In genomic region chr18:48946329-48946835, GRCh38 we compare ENCODE assay signal across 8 cellular contexts.
DNase-seq lines count a peak whose midpoint lies in the region; ATAC-seq and TF ChIP-seq lines count a peak whose summit lies in the region.

No MANE protein-coding gene starts in this region.

- H3K27me3 ChIP-seq in brain microvascular endothelial cell (replicated peaks) (no peaks in the 10 kb centered on the region), muscle layer of duodenum (ENCODE audit: low read depth, low read length) (no peaks in the 10 kb centered on the region)

- peaks cover 69% of the 10 kb centered on the region for H3K36me3 ChIP-seq in brain microvascular endothelial cell (replicated peaks)
- H3K36me3 ChIP-seq in muscle layer of duodenum (ENCODE audit: control insufficient read depth in 1 of 2, insufficient read depth in 2 of 2, low read length in 2 of 2): peaks cover 6 to 8% of the 10 kb centered on the region in 2 donors

- ATAC-seq in HG03520 (IDR thresholded peaks at IDR 0.05; ENCODE audit: unreplicated experiment): no peak

- peak overlapping the region; percentile 91 for H3K4me3 ChIP-seq in brain microvascular endothelial cell (ENCODE audit: low read depth, low read length)
- peak overlapping the region; percentile 88 to 94 for H3K4me3 ChIP-seq in muscle layer of duodenum (ENCODE audit: low read depth in 1 of 2, low read length in 2 of 2)

- no peaks in the 10 kb centered on the region for H3K9me3 ChIP-seq in muscle layer of duodenum (ENCODE audit: control insufficient read depth in 1 of 2, low read length in 2 of 2)

- DNase-seq in DMS153 treated with DMSO at 0.1 percent for 48 hours (lab: John Stamatoyannopoulos, UW; ENCODE audit: unreplicated experiment): peak; percentile 66
- peak; percentile 87 for DNase-seq in NCI-H1105 treated with DMSO at 0.1 percent for 48 hours (lab: John Stamatoyannopoulos, UW)
- DNase-seq in brain microvascular endothelial cell: no peak
- no peak for DNase-seq in stimulated activated naive CD4-positive, alpha-beta T cell treated with Interleukin-2 at 50 U/mL for 16 hours (lab: John Stamatoyannopoulos, UW)
- DNase-seq in iPS-NIHi7 (ENCODE audit: extremely low spot score): no peak
- DNase-seq in NCI-H1048 (lab: John Stamatoyannopoulos, UW): no peak

- in situ Hi-C loops in brain microvascular endothelial cell (cut with HindIII; ENCODE audit: low pct_ligation_motif_present, low sequenced_read_pairs): no loop called here

- H3K27ac ChIP-seq in brain microvascular endothelial cell (no peak overlapping the region), muscle layer of duodenum (ENCODE audit: low read length) (peak overlapping the region; percentile 71)

- peaks cover 37 to 63% of the 10 kb centered on the region in 2 donors for H3K4me1 ChIP-seq in muscle layer of duodenum (ENCODE audit: control insufficient read depth in 1 of 2, insufficient read depth in 2 of 2, low read length in 2 of 2)

- no peak for TF ChIP-seq CTCF in brain microvascular endothelial cell (IDR thresholded peaks at IDR 0.05; ENCODE audit: low read depth, low read length, missing control alignments)

Comparison
In these comparisons a context has a peak if more than half of its experiments do, and no peak if none do; other contexts are left out.
1. DNase-seq: peak in DMS153 treated with DMSO at 0.1 percent for 48 hours (single experiment) and NCI-H1105 treated with DMSO at 0.1 percent for 48 hours (single experiment); none in brain microvascular endothelial cell (single experiment), stimulated activated naive CD4-positive, alpha-beta T cell treated with Interleukin-2 at 50 U/mL for 16 hours (single experiment), iPS-NIHi7 (single experiment) and NCI-H1048 (single experiment).